1 cellular context compared by ENCODE assay signal in genomic region chr2:161122772-161123530, GRCh38.
TF ChIP-seq lines count a peak whose summit lies in the region.

No MANE protein-coding gene starts in this region.

TF ChIP-seq in HCT116, 20 proteins besides CTCF, POLR2A, EP300 and RAD21 (continued from another document):
- no peak for TF ChIP-seq REST (IDR thresholded peaks at IDR 0.05; ENCODE audit: low read depth)
- TF ChIP-seq ZNF274 (IDR thresholded peaks at IDR 0.05; ENCODE audit: low read depth, low read length) = no peak
- peak; percentile 22 for TF ChIP-seq SIN3A (IDR thresholded peaks at IDR 0.05; ENCODE audit: low read depth)
- no peak for TF ChIP-seq EZH2 (IDR thresholded peaks at IDR 0.05)
- TF ChIP-seq EGR1 (IDR thresholded peaks at IDR 0.05; ENCODE audit: low read depth) = no peak
- no peak for TF ChIP-seq EZH2phosphoT487 (IDR thresholded peaks at IDR 0.05; ENCODE audit: borderline replicate concordance)
- peak; percentile 74; the same call in 1 of the 2 replicates for TF ChIP-seq CBX3 (IDR thresholded peaks at IDR 0.05; ENCODE audit: low read depth)
- peak; percentile 96 for TF ChIP-seq TCF7L2 (IDR thresholded peaks at IDR 0.05; ENCODE audit: borderline replicate concordance, extremely low read depth, insufficient read depth, insufficient read length)
- peak; percentile 98 for TF ChIP-seq JUND (IDR thresholded peaks at IDR 0.05)
TF ChIP-seq in HCT116: peak in this region for 11.
